In the genomic region with DNA sequence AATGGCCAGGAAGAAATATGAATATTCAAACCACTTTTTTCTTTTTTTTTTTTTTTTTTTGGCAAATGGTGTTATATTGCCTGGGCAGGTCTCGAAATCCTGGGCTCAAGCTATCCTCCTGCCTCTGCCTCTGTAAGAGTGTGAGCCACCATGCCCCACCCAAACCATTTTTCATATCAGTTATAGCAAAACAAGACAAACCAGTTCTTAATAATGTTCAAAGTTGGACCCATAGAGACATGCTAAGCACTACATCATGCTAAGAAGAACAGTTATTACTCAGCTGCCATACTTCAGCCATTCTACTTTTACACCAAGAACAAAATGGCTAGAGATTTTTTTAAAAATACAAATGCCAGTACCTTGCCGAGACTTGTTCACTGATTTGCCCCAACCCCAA, we compare ENCODE assay signal across 18 cellular contexts. TPM values are rescaled to one million over a fixed set of nuclear protein-coding genes. Genes with fewer than 3 reads are reported as not detected.
A peak's percentile ranks its signal among the peaks of the same experiment; 100 is the strongest.
DNase-seq lines count a peak whose midpoint lies in the region; ATAC-seq, FAIRE-seq and TF ChIP-seq lines count a peak whose summit lies in the region.
"Had no signal": no experiment of that assay in that cellular context is flagged by ENCODE, and none has a peak within 500 bp of the region (broad histone marks: within the 10 kb centered on the region; RNA-seq: fewer than 3 reads in every experiment).

No MANE protein-coding gene starts in this region.

- no peaks in the 10 kb centered on the region for H3K4me1 Mint-ChIP-seq in MCF 10A (ENCODE audit: insufficient read depth, unreplicated experiment)
- H3K4me1 Mint-ChIP-seq in activated T-helper 17 cell treated with anti-CD3 and anti-CD28 coated beads, Interleukin-2, amount 50 U/mL, for 72 hours: peaks cover 2% of the 10 kb centered on the region

- H3K9me3 Mint-ChIP-seq in MCF 10A (ENCODE audit: unreplicated experiment): no peaks in the 10 kb centered on the region
- H3K9me3 Mint-ChIP-seq in activated T-helper 17 cell treated with anti-CD3 and anti-CD28 coated beads, Interleukin-2, amount 50 U/mL, for 72 hours: no peaks in the 10 kb centered on the region

- H3K4me2 ChIP-seq in mammary epithelial cell (ENCODE audit: insufficient read depth, low read depth, low read length) (no peak overlapping the region), HepG2 (ENCODE audit: low read depth, low read length) (no peak overlapping the region)

- H3K4me3 ChIP-seq in breast epithelium (no peak overlapping the region), mammary epithelial cell (replicated peaks in 1 of 3; ENCODE audit: insufficient read depth in 1 of 3, low read depth in 2 of 3, low read length in 3 of 3) (no peak overlapping the region), HepG2 (replicated peaks in 1 of 3; ENCODE audit: insufficient read depth in 1 of 3, low read depth in 2 of 3, low read length in 3 of 3) (no peak overlapping the region)
- H3K4me3 ChIP-seq: HAP-1 had no signal

- no peak for TF ChIP-seq CTCF in MCF 10A (IDR thresholded peaks at IDR 0.05; ENCODE audit: unreplicated experiment)
- no peak for TF ChIP-seq CTCF in breast epithelium (IDR thresholded peaks at IDR 0.05)
- TF ChIP-seq CTCF in mammary epithelial cell (conservative IDR thresholded peaks at IDR 0.05 in 1 of 2, IDR thresholded peaks at IDR 0.05 in 1 of 2; ENCODE audit: extremely low read depth in 1 of 2, insufficient read depth in 1 of 2, low read depth in 1 of 2, low read length in 2 of 2): no peak
- TF ChIP-seq CTCF in HepG2 (CRISPR knock-in tag; IDR thresholded peaks at IDR 0.05): no peak

- peaks cover 8% of the 10 kb centered on the region for H3K36me3 ChIP-seq in breast epithelium
- peaks cover 64% of the 10 kb centered on the region for H3K36me3 ChIP-seq in mammary epithelial cell (ENCODE audit: insufficient read depth, low read length)
- H3K36me3 ChIP-seq in HepG2 (replicated peaks in 1 of 2; ENCODE audit: control insufficient read depth in 1 of 2, insufficient read depth in 2 of 2, low read length in 2 of 2): peaks cover 15 to 46% of the 10 kb centered on the region in 2 experiments

- ATAC-seq in left colon: peak; percentile 65
- ATAC-seq in activated T-helper 17 cell treated with anti-CD3 and anti-CD28 coated beads, Interleukin-2, amount 50 U/mL, for 72 hours (replicated peaks): no peak
- ATAC-seq in HepG2: no peak

- H3K27me3 ChIP-seq in breast epithelium (no peaks in the 10 kb centered on the region), mammary epithelial cell (ENCODE audit: insufficient read depth, low read length) (no peaks in the 10 kb centered on the region), HepG2 (ENCODE audit: control insufficient read depth in 1 of 2, insufficient read depth in 2 of 2, low read length in 2 of 2) (no peaks in the 10 kb centered on the region)

- no peak overlapping the region for H3K27ac ChIP-seq in breast epithelium
- no peak overlapping the region for H3K27ac ChIP-seq in mammary epithelial cell (ENCODE audit: insufficient read depth, low read depth, low read length)
- no peak overlapping the region for H3K27ac ChIP-seq in HepG2 (ENCODE audit: extremely low read length, insufficient read depth, low read length)

- H3K9me3 ChIP-seq in breast epithelium (no peaks in the 10 kb centered on the region), mammary epithelial cell (replicated peaks; ENCODE audit: insufficient read depth, low read length) (no peaks in the 10 kb centered on the region), HepG2 (ENCODE audit: low read length) (no peaks in the 10 kb centered on the region)
- H3K9me3 ChIP-seq: HAP-1 had no signal

- H3K79me2 ChIP-seq in mammary epithelial cell (ENCODE audit: insufficient read depth, low read length) (peaks cover 24% of the 10 kb centered on the region), HepG2 (ENCODE audit: insufficient read depth, low read length) (no peaks in the 10 kb centered on the region)

- dilution Hi-C loops in mammary epithelial cell (cut with HindIII; ENCODE audit: low sequenced_read_pairs): no loop called here

- peak overlapping the region; percentile 51 for H3K27ac Mint-ChIP-seq in MCF 10A (ENCODE audit: low read depth, unreplicated experiment)
- no peak overlapping the region for H3K27ac Mint-ChIP-seq in activated T-helper 17 cell treated with anti-CD3 and anti-CD28 coated beads, Interleukin-2, amount 50 U/mL, for 72 hours

- in situ Hi-C loops in mammary epithelial cell (cut with MboI; ENCODE audit: low sequenced_read_pairs in 2 of 2) (no loop called here), HepG2 (cut with HindIII; ENCODE audit: extremely low pct_ligation_motif_present, low pct_unique_long_range_greater_than_20kb) (no loop called here)

- TF ChIP-seq EP300 in HepG2 (IDR thresholded peaks at IDR 0.05; ENCODE audit: low read depth in 2 of 2, low read length in 2 of 2) (no peak), HepG2 (CRISPR knock-in tag; IDR thresholded peaks at IDR 0.05; ENCODE audit: borderline replicate concordance) (no peak)

- no peaks in the 10 kb centered on the region for H3K4me1 ChIP-seq in breast epithelium
- peaks cover 11% of the 10 kb centered on the region for H3K4me1 ChIP-seq in mammary epithelial cell (ENCODE audit: insufficient read depth, low read length)
- H3K4me1 ChIP-seq in HepG2 (ENCODE audit: insufficient read depth, low read length): peaks cover 11% of the 10 kb centered on the region
- H3K4me1 ChIP-seq: HAP-1 had no signal

- FAIRE-seq in HepG2 (lab: Jason Lieb, UNC): no peak
- FAIRE-seq: GM19239 had no signal

- H2AFZ ChIP-seq in mammary epithelial cell (ENCODE audit: low read depth, low read length): no peak overlapping the region
- no peak overlapping the region for H2AFZ ChIP-seq in HepG2 (ENCODE audit: low read length)

- DNase-seq in MCF 10A (ENCODE audit: unreplicated experiment): no peak
- DNase-seq in breast epithelium (ENCODE audit: low spot score in 2 of 2): no peak
- DNase-seq in mammary epithelial cell: peak; percentile 44
- DNase-seq in left colon: no peak
- no peak for DNase-seq in NCI-H446 (lab: John Stamatoyannopoulos, UW)
- DNase-seq in HepG2 (ENCODE audit: low spot score): no peak
- DNase-seq: AML-193, Calu3, GF-D8, IMR-90, MV-4-11, NCI-H1436 treated with DMSO at 0.1 percent for 48 hours, NCI-H446 treated with DMSO at 0.1 percent for 48 hours, NCI-H748 treated with DMSO at 0.1 percent for 48 hours, Right ventricle myocardium superior had no signal

- no peaks in the 10 kb centered on the region for H3K27me3 Mint-ChIP-seq in MCF 10A (ENCODE audit: insufficient read depth, unreplicated experiment)
- no peaks in the 10 kb centered on the region for H3K27me3 Mint-ChIP-seq in activated T-helper 17 cell treated with anti-CD3 and anti-CD28 coated beads, Interleukin-2, amount 50 U/mL, for 72 hours

- POLR2A ChIA-PET in MCF 10A (lab: Yijun Ruan, JAX) (interaction anchor here (2.0 to 2.1 kb wide), 2 partner anchors 17 to 26 kb away, joined by 7 read pairs; a partner anchor contains a TSS), HepG2 (lab: Yijun Ruan, JAX) (no interaction called here)

- CTCF ChIA-PET in MCF 10A (lab: Yijun Ruan, JAX) (interaction anchor here (0.6 to 1.5 kb wide), 3 partner anchors 68 to 319 kb away, joined by 3 to 5 read pairs (median 3); no protein-coding TSS in a partner anchor), mammary epithelial cell (lab: Charles Lee; ENCODE audit: low non-redundant PET) (no interaction called here), HepG2 (lab: Yijun Ruan, JAX; ENCODE audit: low intra/inter-chr PET ratio, low total read pairs) (no interaction called here)

- peaks cover 65% of the 10 kb centered on the region for H3K36me3 Mint-ChIP-seq in MCF 10A (ENCODE audit: insufficient read depth, unreplicated experiment)
- H3K36me3 Mint-ChIP-seq in activated T-helper 17 cell treated with anti-CD3 and anti-CD28 coated beads, Interleukin-2, amount 50 U/mL, for 72 hours (ENCODE audit: low read depth): peaks cover 76% of the 10 kb centered on the region

- intact Hi-C loops in MCF 10A (cut with micrococcal nuclease) (no loop called here), breast epithelium (cut with DNase I; ENCODE audit: low total_unique reads) (no loop called here), mammary epithelial cell (cut with micrococcal nuclease) (no loop called here), left colon (cut with DNase I, micrococcal nuclease) (no loop called here), HepG2 (cut with micrococcal nuclease; ENCODE audit: unreplicated experiment) (no loop called here)

- no peak overlapping the region for H3K4me3 Mint-ChIP-seq in MCF 10A (ENCODE audit: unreplicated experiment)
- no peak overlapping the region for H3K4me3 Mint-ChIP-seq in activated T-helper 17 cell treated with anti-CD3 and anti-CD28 coated beads, Interleukin-2, amount 50 U/mL, for 72 hours

- no peaks in the 10 kb centered on the region for H4K20me1 ChIP-seq in mammary epithelial cell (ENCODE audit: insufficient read depth, low read length)
- no peaks in the 10 kb centered on the region for H4K20me1 ChIP-seq in HepG2 (ENCODE audit: insufficient read depth, low read length)

- no peak for TF ChIP-seq POLR2A in breast epithelium (IDR thresholded peaks at IDR 0.05)
- TF ChIP-seq POLR2A in HepG2 (IDR thresholded peaks at IDR 0.05; ENCODE audit: insufficient read depth in 1 of 2, low read depth in 2 of 2, low read length in 2 of 2): no peak

- no TSS peak for BruUV-seq in MCF 10A (replicated peaks; lab: Mats Ljungman, UMichigan)
- no TSS peak for BruUV-seq in mammary epithelial cell (replicated peaks; lab: Mats Ljungman, UMichigan)
- no TSS peak for BruUV-seq in HepG2 (replicated peaks; lab: Mats Ljungman, UMichigan)

- H3K9ac ChIP-seq in mammary epithelial cell (ENCODE audit: insufficient read depth, low read length) (no peak overlapping the region), HepG2 (ENCODE audit: insufficient read depth, low read depth, low read length) (no peak overlapping the region)

- TF ChIP-seq RAD21 in HepG2 (CRISPR knock-in tag; IDR thresholded peaks at IDR 0.05): no peak

- WGBS in mammary epithelial cell (ENCODE audit: low coverage, missing lambda C conversion rate): 92% methylated on average over 2 of the region's 2 CpGs
- 95% methylated on average over 2 of the region's 2 CpGs for WGBS in HepG2 (ENCODE audit: low lambda C conversion rate)

RNA-seq across cellular contexts. Expression of a gene that starts 25.5 kb away (rescaled TPM):
- total RNA-seq in MCF 10A (2022) (337 and 338 TPM in 2 replicates), breast epithelium (100 to 1,000 TPM in 1 of 3 donors, 10 to 100 TPM in 2; 63.9 to 107 (median 89.4) TPM), mammary epithelial cell (100 to 1,000 TPM; 120 to 198 TPM), left colon (10 to 100 TPM; 58.1 to 66.2 TPM), HepG2 (2016; rRNA removed; fragmentation: Illumina TruSeq; extraction: Trizol) (246 and 389 TPM in 2 replicates)
- polyA plus RNA-seq in mammary epithelial cell (156 TPM), HepG2 (2011; rRNA removed) (40.7 and 49.1 TPM in 2 replicates)
- 264 TPM for polyA minus RNA-seq in mammary epithelial cell
- total RNA-seq in activated T-helper 17 cell treated with anti-CD3 and anti-CD28 coated beads, Interleukin-2, amount 50 U/mL, for 72 hours: 100 to 1,000 TPM in 1 of 2 donors, 10 to 100 TPM in 1; 95.0 to 198 TPM
- 59.3 and 60.0 TPM in 2 replicates for total RNA-seq in HepG2 (2016; cell fraction: cytosol; rRNA removed; fragmentation: Illumina TruSeq; extraction: Trizol; ENCODE audit: low read depth)
- total RNA-seq in HepG2 (2016; cell fraction: insoluble cytoplasmic fraction; rRNA removed; fragmentation: Illumina TruSeq; extraction: Trizol): 252 and 396 TPM in 2 replicates
- total RNA-seq in HepG2 (2016; cell fraction: membrane; rRNA removed; fragmentation: Illumina TruSeq; extraction: Trizol): 74.9 and 81.0 TPM in 2 replicates
- total RNA-seq in HepG2 (2016; cell fraction: nucleus; rRNA removed; fragmentation: Illumina TruSeq; extraction: Trizol): 59.4 and 61.7 TPM in 2 replicates
- 27.7 and 40.2 TPM in 2 replicates for polyA plus RNA-seq in HepG2 (2011; cell fraction: cytosol; rRNA removed)
- polyA plus RNA-seq in HepG2 (2011; cell fraction: nucleus; rRNA removed): 9.8 and 13.1 TPM in 2 replicates
- polyA plus RNA-seq in HepG2 (2012): 106 and 109 TPM in 2 replicates
- polyA plus RNA-seq in HepG2 (2016; cell fraction: cytosol; fragmentation: Illumina TruSeq; extraction: Trizol; ENCODE audit: low read depth): 54.1 and 56.5 TPM in 2 replicates
- polyA plus RNA-seq in HepG2 (2016; cell fraction: insoluble cytoplasmic fraction; fragmentation: Illumina TruSeq; extraction: Trizol; ENCODE audit: low read depth): 301 and 323 TPM in 2 replicates
- 52.2 and 52.4 TPM in 2 replicates for polyA plus RNA-seq in HepG2 (2016; cell fraction: membrane; fragmentation: Illumina TruSeq; extraction: Trizol; ENCODE audit: low read depth)
- polyA plus RNA-seq in HepG2 (2016; cell fraction: nucleus; fragmentation: Illumina TruSeq; extraction: Trizol; ENCODE audit: insufficient read depth, low read depth): 79.2 and 81.5 TPM in 2 replicates
- polyA minus RNA-seq in HepG2 (2011; rRNA and poly(A)+ RNA removed; ENCODE audit: low replicate concordance): 11.1 and 67.7 TPM in 2 replicates
- polyA minus RNA-seq in HepG2 (2011; cell fraction: cytosol; rRNA and poly(A)+ RNA removed): 39.7 and 43.5 TPM in 2 replicates
- 23.6 and 30.6 TPM in 2 replicates for polyA minus RNA-seq in HepG2 (2011; cell fraction: nucleus; rRNA and poly(A)+ RNA removed)

RNA-seq across cellular contexts. Expression of a gene that starts 26.0 kb away (rescaled TPM):
- 70.7 and 74.1 TPM in 2 replicates for total RNA-seq in MCF 10A (2022)
- total RNA-seq in breast epithelium: 100 to 1,000 TPM in 1 of 3 donors, 10 to 100 TPM in 2; 58.0 to 102 (median 75.2) TPM
- 100 to 1,000 TPM in 1 of 2 donors, 10 to 100 TPM in 1; 87.1 to 124 TPM for total RNA-seq in mammary epithelial cell
- polyA plus RNA-seq in mammary epithelial cell: 46.9 TPM
- 34.1 TPM for polyA minus RNA-seq in mammary epithelial cell
- 10 to 100 TPM; 80.3 to 91.2 TPM for total RNA-seq in left colon
- total RNA-seq in activated T-helper 17 cell treated with anti-CD3 and anti-CD28 coated beads, Interleukin-2, amount 50 U/mL, for 72 hours: 10 to 100 TPM; 28.0 to 31.1 TPM
- total RNA-seq in HepG2 (2016; rRNA removed; fragmentation: Illumina TruSeq; extraction: Trizol): 53.9 and 70.9 TPM in 2 replicates
- 14.1 and 14.4 TPM in 2 replicates for total RNA-seq in HepG2 (2016; cell fraction: cytosol; rRNA removed; fragmentation: Illumina TruSeq; extraction: Trizol; ENCODE audit: low read depth)
- 56.3 and 81.7 TPM in 2 replicates for total RNA-seq in HepG2 (2016; cell fraction: insoluble cytoplasmic fraction; rRNA removed; fragmentation: Illumina TruSeq; extraction: Trizol)
- total RNA-seq in HepG2 (2016; cell fraction: membrane; rRNA removed; fragmentation: Illumina TruSeq; extraction: Trizol): 24.1 and 24.3 TPM in 2 replicates
- total RNA-seq in HepG2 (2016; cell fraction: nucleus; rRNA removed; fragmentation: Illumina TruSeq; extraction: Trizol): 38.4 and 39.1 TPM in 2 replicates
- polyA plus RNA-seq in HepG2 (2011; rRNA removed): 13.8 and 16.8 TPM in 2 replicates
- 8.5 and 12.6 TPM in 2 replicates for polyA plus RNA-seq in HepG2 (2011; cell fraction: cytosol; rRNA removed)
- 2.8 and 5.5 TPM in 2 replicates for polyA plus RNA-seq in HepG2 (2011; cell fraction: nucleus; rRNA removed)
- 11.4 and 15.8 TPM in 2 replicates for polyA plus RNA-seq in HepG2 (2012)
- 8.2 and 12.5 TPM in 2 replicates for polyA plus RNA-seq in HepG2 (2016; cell fraction: cytosol; fragmentation: Illumina TruSeq; extraction: Trizol; ENCODE audit: low read depth)
- polyA plus RNA-seq in HepG2 (2016; cell fraction: insoluble cytoplasmic fraction; fragmentation: Illumina TruSeq; extraction: Trizol; ENCODE audit: low read depth): 59.2 and 77.2 TPM in 2 replicates
- 14.9 and 19.0 TPM in 2 replicates for polyA plus RNA-seq in HepG2 (2016; cell fraction: membrane; fragmentation: Illumina TruSeq; extraction: Trizol; ENCODE audit: low read depth)
- 26.0 and 30.8 TPM in 2 replicates for polyA plus RNA-seq in HepG2 (2016; cell fraction: nucleus; fragmentation: Illumina TruSeq; extraction: Trizol; ENCODE audit: insufficient read depth, low read depth)
- polyA minus RNA-seq in HepG2 (2011; rRNA and poly(A)+ RNA removed; ENCODE audit: low replicate concordance): 12.2 and 45.3 TPM in 2 replicates
- 14.9 and 15.7 TPM in 2 replicates for polyA minus RNA-seq in HepG2 (2011; cell fraction: cytosol; rRNA and poly(A)+ RNA removed)
- 31.9 and 39.3 TPM in 2 replicates for polyA minus RNA-seq in HepG2 (2011; cell fraction: nucleus; rRNA and poly(A)+ RNA removed)

RNA-seq across cellular contexts. Expression of a gene that starts 26.3 kb away (rescaled TPM):
- total RNA-seq in MCF 10A (2022): 22.4 and 39.9 TPM in 2 replicates
- 1 to 10 TPM in 2 of 3 donors, not detected in 1; 3.4 to 5.2 TPM for total RNA-seq in breast epithelium
- total RNA-seq in mammary epithelial cell: 100 to 1,000 TPM in 1 of 2 donors, 1 to 10 TPM in 1; 9.8 to 152 TPM
- polyA plus RNA-seq in mammary epithelial cell: 156 TPM
- polyA minus RNA-seq in mammary epithelial cell: 138 TPM
- 10 to 100 TPM; 41.7 to 52.2 TPM for total RNA-seq in left colon
- total RNA-seq in activated T-helper 17 cell treated with anti-CD3 and anti-CD28 coated beads, Interleukin-2, amount 50 U/mL, for 72 hours: 1 to 10 TPM; 1.5 to 6.8 TPM
- total RNA-seq in HepG2 (2016; rRNA removed; fragmentation: Illumina TruSeq; extraction: Trizol): 1.5 and 1.9 TPM in 2 replicates
- not detected in 2 replicates for total RNA-seq in HepG2 (2016; cell fraction: cytosol; rRNA removed; fragmentation: Illumina TruSeq; extraction: Trizol; ENCODE audit: low read depth)
- 1.4 and 2.0 TPM in 2 replicates for total RNA-seq in HepG2 (2016; cell fraction: insoluble cytoplasmic fraction; rRNA removed; fragmentation: Illumina TruSeq; extraction: Trizol)
- 0.65 and 0.77 TPM in 2 replicates for total RNA-seq in HepG2 (2016; cell fraction: membrane; rRNA removed; fragmentation: Illumina TruSeq; extraction: Trizol)
- 0.53 and 0.66 TPM in 2 replicates for total RNA-seq in HepG2 (2016; cell fraction: nucleus; rRNA removed; fragmentation: Illumina TruSeq; extraction: Trizol)
- 0.26 and 0.51 TPM in 2 replicates for polyA plus RNA-seq in HepG2 (2011; rRNA removed)
- 0.12 and 0.54 TPM in 2 replicates for polyA plus RNA-seq in HepG2 (2011; cell fraction: cytosol; rRNA removed)
- 0.12 TPM in 1 of 2 replicates, not detected in the other for polyA plus RNA-seq in HepG2 (2011; cell fraction: nucleus; rRNA removed)
- 0.19 and 0.78 TPM in 2 replicates for polyA plus RNA-seq in HepG2 (2012)
- polyA plus RNA-seq in HepG2 (2016; cell fraction: cytosol; fragmentation: Illumina TruSeq; extraction: Trizol; ENCODE audit: low read depth): 0.18 and 0.21 TPM in 2 replicates
- 2.5 and 2.9 TPM in 2 replicates for polyA plus RNA-seq in HepG2 (2016; cell fraction: insoluble cytoplasmic fraction; fragmentation: Illumina TruSeq; extraction: Trizol; ENCODE audit: low read depth)
- polyA plus RNA-seq in HepG2 (2016; cell fraction: membrane; fragmentation: Illumina TruSeq; extraction: Trizol; ENCODE audit: low read depth): 0.47 and 0.62 TPM in 2 replicates
- 0.80 and 1.6 TPM in 2 replicates for polyA plus RNA-seq in HepG2 (2016; cell fraction: nucleus; fragmentation: Illumina TruSeq; extraction: Trizol; ENCODE audit: insufficient read depth, low read depth)
- 30.6 TPM in 1 of 2 replicates, not detected in the other for polyA minus RNA-seq in HepG2 (2011; rRNA and poly(A)+ RNA removed; ENCODE audit: low replicate concordance)
- polyA minus RNA-seq in HepG2 (2011; cell fraction: cytosol; rRNA and poly(A)+ RNA removed): 0.99 TPM in 1 of 2 replicates, not detected in the other
- polyA minus RNA-seq in HepG2 (2011; cell fraction: nucleus; rRNA and poly(A)+ RNA removed): not detected in 2 replicates
- total RNA-seq: Right ventricle myocardium superior had no signal
